Comparison of ENCODE assay signal across 8 cellular contexts in the genomic region with DNA sequence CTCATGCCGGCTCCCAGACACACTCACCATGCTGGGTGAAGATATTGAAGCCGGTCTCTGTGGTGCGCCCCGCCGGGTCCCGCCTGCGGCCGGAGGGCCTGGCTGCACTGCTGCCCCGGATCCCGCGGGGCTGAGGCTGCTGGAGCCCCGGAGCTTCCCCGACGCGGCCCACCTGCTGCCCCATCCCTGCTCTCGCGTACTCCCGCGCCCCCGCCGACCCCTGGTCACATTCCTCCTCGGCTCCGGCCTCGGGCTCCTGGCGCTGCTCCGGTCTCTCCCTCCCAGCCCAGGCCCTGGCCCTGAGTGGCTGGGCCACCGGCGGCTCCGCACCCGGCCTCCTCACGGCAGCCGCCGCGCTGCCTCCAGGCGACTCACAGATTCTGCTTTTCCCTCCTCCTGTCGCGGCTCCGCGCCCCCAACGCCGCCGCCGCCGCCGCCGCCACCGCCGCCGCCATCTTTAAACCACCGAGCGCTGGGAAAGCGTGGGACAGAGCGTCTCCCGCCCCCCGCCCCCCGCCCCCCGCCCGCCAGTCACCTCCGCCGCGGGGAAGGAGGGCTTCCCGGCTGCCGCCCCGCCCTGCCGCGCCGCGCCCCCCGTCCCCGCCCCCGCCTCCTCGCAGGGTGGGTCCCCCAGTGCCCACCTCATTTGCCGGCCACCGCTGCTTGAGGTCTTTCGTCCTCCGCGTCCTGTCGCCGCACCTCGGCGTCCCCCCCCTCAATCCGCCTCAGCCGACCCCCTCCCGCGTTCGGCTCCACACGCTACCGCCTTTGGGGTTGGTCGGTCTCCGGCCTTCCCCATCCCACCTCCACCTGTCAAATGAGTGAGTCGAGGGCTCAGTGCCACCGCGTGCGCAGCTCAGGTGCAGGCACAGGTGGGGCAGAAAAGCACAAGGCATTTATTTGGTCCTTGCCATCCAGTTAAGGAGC. TPM values are rescaled to one million over a fixed set of nuclear protein-coding genes. Genes with fewer than 3 reads are reported as not detected.
A peak's percentile ranks its signal among the peaks of the same experiment; 100 is the strongest.
DNase-seq lines count a peak whose midpoint lies in the region; ATAC-seq, FAIRE-seq and TF ChIP-seq lines count a peak whose summit lies in the region.

A gene (minus strand): TSS at position 464 of the 927 bp plus-strand sequence. CDS start 280 bp downstream, at position 184.

- H3K27me3 ChIP-seq in muscle layer of duodenum (ENCODE audit: low read depth, low read length): no peaks in the 10 kb centered on the region

- peak within 1 kb of the TSS; percentile 96 for H3K4me2 ChIP-seq in A549

- 0 out of 2 replicates have a peak, but pooled peaks have one; percentile 24 for TF ChIP-seq POLR2A in A549 (IDR thresholded peaks at IDR 0.05; ENCODE audit: low read length)

- H3K4me3 Mint-ChIP-seq in stimulated activated effector memory CD8-positive, alpha-beta T cell treated with anti-CD3 and anti-CD28 coated beads, Interleukin-12 subunit alpha, Interleukin-12 subunit beta, amount 100 ng/mL, for 72 hours: peak within 1 kb of the TSS; percentile 86

- H3K36me3 ChIP-seq in muscle layer of duodenum (ENCODE audit: control insufficient read depth in 1 of 2, insufficient read depth in 2 of 2, low read length in 2 of 2): no peaks in the 10 kb centered on the region

- H3K36me3 Mint-ChIP-seq in stimulated activated effector memory CD8-positive, alpha-beta T cell treated with anti-CD3 and anti-CD28 coated beads, Interleukin-12 subunit alpha, Interleukin-12 subunit beta, amount 100 ng/mL, for 72 hours: peaks cover 12% of the 10 kb centered on the region

- TF ChIP-seq RAD21 in A549 (conservative IDR thresholded peaks at IDR 0.05 in 1 of 2, IDR thresholded peaks at IDR 0.05 in 1 of 2): no peak

- ATAC-seq in A549 (peak; percentile 75 to 81), GM18511 (IDR thresholded peaks at IDR 0.05; ENCODE audit: unreplicated experiment) (peak; percentile 69), HG03095 (IDR thresholded peaks at IDR 0.05; ENCODE audit: unreplicated experiment) (peak; percentile 54)
- peak; percentile 59 for ATAC-seq in stimulated activated effector memory CD8-positive, alpha-beta T cell treated with anti-CD3 and anti-CD28 coated beads, Interleukin-12 subunit alpha, Interleukin-12 subunit beta, amount 100 ng/mL, for 72 hours

- H3K9me3 Mint-ChIP-seq in stimulated activated effector memory CD8-positive, alpha-beta T cell treated with anti-CD3 and anti-CD28 coated beads, Interleukin-12 subunit alpha, Interleukin-12 subunit beta, amount 100 ng/mL, for 72 hours: no peaks in the 10 kb centered on the region

- H3K27ac ChIP-seq in A549: peak within 1 kb of the TSS; percentile 91 to 97
- H3K27ac ChIP-seq in muscle layer of duodenum (ENCODE audit: low read length): peak within 1 kb of the TSS; percentile 64

- DNase-seq in A549 (ENCODE audit: low read depth in 1 of 2, low spot score in 1 of 2): peak; percentile 29 to 70
- DNase-seq in NCI-H69 (lab: John Stamatoyannopoulos, UW): peak; percentile 92
- DNase-seq in activated T-cell treated with anti-CD3 and anti-CD28 coated beads for 1 hour (ENCODE audit: low read depth): peak; percentile 39
- DNase-seq in epidermal melanocyte (ENCODE audit: insufficient read length, low spot score): peak; percentile 71
- DNase-seq in stimulated activated effector memory CD8-positive, alpha-beta T cell treated with anti-CD3 and anti-CD28 coated beads, Interleukin-12 subunit alpha, Interleukin-12 subunit beta, amount 100 ng/mL, for 72 hours (ENCODE audit: low spot score in 2 of 2): peak; percentile 35 to 72

- no peaks in the 10 kb centered on the region for H3K9me3 ChIP-seq in A549
- H3K9me3 ChIP-seq in muscle layer of duodenum (ENCODE audit: control insufficient read depth in 1 of 2, low read length in 2 of 2): no peaks in the 10 kb centered on the region

- TF ChIP-seq EP300 in A549 (IDR thresholded peaks at IDR 0.05): no peak

- WGBS in A549 (ENCODE audit: missing lambda C conversion rate): 2% methylated on average over 34 of the region's 94 CpGs

- H3K4me1 Mint-ChIP-seq in stimulated activated effector memory CD8-positive, alpha-beta T cell treated with anti-CD3 and anti-CD28 coated beads, Interleukin-12 subunit alpha, Interleukin-12 subunit beta, amount 100 ng/mL, for 72 hours: peaks cover 33% of the 10 kb centered on the region

- FAIRE-seq in A549 (lab: Jason Lieb, UNC): no peak

- H3K27ac Mint-ChIP-seq in stimulated activated effector memory CD8-positive, alpha-beta T cell treated with anti-CD3 and anti-CD28 coated beads, Interleukin-12 subunit alpha, Interleukin-12 subunit beta, amount 100 ng/mL, for 72 hours: peak within 1 kb of the TSS; percentile 90

- TF ChIP-seq CTCF in A549 (IDR thresholded peaks at IDR 0.05): no peak

- H3K4me1 ChIP-seq in A549 (peaks cover 65% of the 10 kb centered on the region), muscle layer of duodenum (ENCODE audit: control insufficient read depth in 1 of 2, insufficient read depth in 2 of 2, low read length in 2 of 2) (peaks cover 9 to 10% of the 10 kb centered on the region in 2 donors)

- POLR2A ChIA-PET in A549 (lab: Yijun Ruan, JAX): no interaction called here

- CTCF ChIA-PET in A549 (lab: Yijun Ruan, JAX): no interaction called here

- H3K4me3 ChIP-seq in A549 (peak within 1 kb of the TSS; percentile 82), muscle layer of duodenum (ENCODE audit: low read depth in 1 of 2, low read length in 2 of 2) (peak within 1 kb of the TSS; percentile 91 to 92)

TF ChIP-seq in A549, 52 proteins besides CTCF, POLR2A, EP300 and RAD21:
- TF ChIP-seq JUN (IDR thresholded peaks at IDR 0.05) (peak; percentile 32 to 91; a peak in 4 of 5 replicates), PHF8 (IDR thresholded peaks at IDR 0.05; ENCODE audit: borderline replicate concordance, low read depth) (peak; percentile 78), HOXB5 (CRISPR knock-in tag; IDR thresholded peaks at IDR 0.05) (no peak), RNF2 (IDR thresholded peaks at IDR 0.05; ENCODE audit: borderline replicate concordance, low read depth) (no peak), JUNB (IDR thresholded peaks at IDR 0.05) (no peak)
- TF ChIP-seq, protein P1, sequence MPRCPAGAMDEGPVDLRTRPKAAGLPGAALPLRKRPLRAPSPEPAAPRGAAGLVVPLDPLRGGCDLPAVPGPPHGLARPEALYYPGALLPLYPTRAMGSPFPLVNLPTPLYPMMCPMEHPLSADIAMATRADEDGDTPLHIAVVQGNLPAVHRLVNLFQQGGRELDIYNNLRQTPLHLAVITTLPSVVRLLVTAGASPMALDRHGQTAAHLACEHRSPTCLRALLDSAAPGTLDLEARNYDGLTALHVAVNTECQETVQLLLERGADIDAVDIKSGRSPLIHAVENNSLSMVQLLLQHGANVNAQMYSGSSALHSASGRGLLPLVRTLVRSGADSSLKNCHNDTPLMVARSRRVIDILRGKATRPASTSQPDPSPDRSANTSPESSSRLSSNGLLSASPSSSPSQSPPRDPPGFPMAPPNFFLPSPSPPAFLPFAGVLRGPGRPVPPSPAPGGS (IDR thresholded peaks at IDR 0.05): 0 out of 3 replicates have a peak, but pooled peaks have one; percentile 58
TF ChIP-seq in A549: peak in this region for 3.

RNA-seq across cellular contexts. Expression of the gene that starts here (rescaled TPM):
- 12.4 and 15.9 TPM in 2 replicates for polyA plus RNA-seq in A549 (2011; rRNA removed)
- 3.0 and 4.1 TPM in 2 replicates for polyA plus RNA-seq in A549 (2012; cell fraction: cytosol; rRNA removed)
- 6.8 and 8.9 TPM in 2 replicates for polyA plus RNA-seq in A549 (2012; cell fraction: nucleus; rRNA removed)
- 12.4 to 18.7 TPM (median 12.9 TPM) in 3 replicates for polyA plus RNA-seq in A549 (2017; fragmentation: RNase III; extraction: RNeasy Plus Mini Kit Qiagen cat#74134 plus additional on column Dnase treatment)
- polyA minus RNA-seq in A549 (2011; rRNA and poly(A)+ RNA removed): 44.9 and 50.5 TPM in 2 replicates

Comparison
In these comparisons a context has a peak if more than half of its experiments do, and no peak if none do; other contexts are left out.
1. Peak in every context shown above with its lines: DNase-seq, ATAC-seq, H3K4me3 ChIP-seq and H3K27ac ChIP-seq.
2. DNase-seq: peak in every context shown above with its lines; median percentile 92 in NCI-H69; 71 in epidermal melanocyte; 54 in stimulated activated effector memory CD8-positive, alpha-beta T cell treated with anti-CD3 and anti-CD28 coated beads, Interleukin-12 subunit alpha, Interleukin-12 subunit beta, amount 100 ng/mL, for 72 hours; 50 in A549; 39 in activated T-cell treated with anti-CD3 and anti-CD28 coated beads for 1 hour.